1 cellular context compared by ENCODE assay signal in genomic region chr20:478010-478948, GRCh38.
TF ChIP-seq lines count a peak whose summit lies in the region.

No MANE protein-coding gene starts in this region.

TF ChIP-seq in HepG2, 621 proteins besides CTCF, POLR2A, EP300 and RAD21 (continued from another document and continues in another):
- TF ChIP-seq ZBTB7A (CRISPR knock-in tag; IDR thresholded peaks at IDR 0.05): no peak
- no peak for TF ChIP-seq LRRFIP1 (CRISPR knock-in tag; conservative IDR thresholded peaks at IDR 0.05)
- TF ChIP-seq, protein P1, sequence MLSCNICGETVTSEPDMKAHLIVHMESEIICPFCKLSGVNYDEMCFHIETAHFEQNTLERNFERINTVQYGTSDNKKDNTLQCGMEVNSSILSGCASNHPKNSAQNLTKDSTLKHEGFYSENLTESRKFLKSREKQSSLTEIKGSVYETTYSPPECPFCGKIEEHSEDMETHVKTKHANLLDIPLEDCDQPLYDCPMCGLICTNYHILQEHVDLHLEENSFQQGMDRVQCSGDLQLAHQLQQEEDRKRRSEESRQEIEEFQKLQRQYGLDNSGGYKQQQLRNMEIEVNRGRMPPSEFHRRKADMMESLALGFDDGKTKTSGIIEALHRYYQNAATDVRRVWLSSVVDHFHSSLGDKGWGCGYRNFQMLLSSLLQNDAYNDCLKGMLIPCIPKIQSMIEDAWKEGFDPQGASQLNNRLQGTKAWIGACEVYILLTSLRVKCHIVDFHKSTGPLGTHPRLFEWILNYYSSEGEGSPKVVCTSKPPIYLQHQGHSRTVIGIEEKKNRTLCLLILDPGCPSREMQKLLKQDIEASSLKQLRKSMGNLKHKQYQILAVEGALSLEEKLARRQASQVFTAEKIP (CRISPR knock-in tag; IDR thresholded peaks at IDR 0.05; ENCODE audit: borderline replicate concordance): no peak
- TF ChIP-seq CBX5 (CRISPR knock-in tag; IDR thresholded peaks at IDR 0.05; ENCODE audit: borderline replicate concordance): no peak
- peak; percentile 51; the same call in 1 of the 2 replicates for TF ChIP-seq HNF4A (CRISPR knock-in tag; IDR thresholded peaks at IDR 0.05)
- TF ChIP-seq JUND (CRISPR knock-in tag; IDR thresholded peaks at IDR 0.05): no peak
- TF ChIP-seq HOXA5 (CRISPR knock-in tag; IDR thresholded peaks at IDR 0.05): 0 out of 2 replicates have a peak, but pooled peaks have one; percentile 41
- TF ChIP-seq, protein P2, sequence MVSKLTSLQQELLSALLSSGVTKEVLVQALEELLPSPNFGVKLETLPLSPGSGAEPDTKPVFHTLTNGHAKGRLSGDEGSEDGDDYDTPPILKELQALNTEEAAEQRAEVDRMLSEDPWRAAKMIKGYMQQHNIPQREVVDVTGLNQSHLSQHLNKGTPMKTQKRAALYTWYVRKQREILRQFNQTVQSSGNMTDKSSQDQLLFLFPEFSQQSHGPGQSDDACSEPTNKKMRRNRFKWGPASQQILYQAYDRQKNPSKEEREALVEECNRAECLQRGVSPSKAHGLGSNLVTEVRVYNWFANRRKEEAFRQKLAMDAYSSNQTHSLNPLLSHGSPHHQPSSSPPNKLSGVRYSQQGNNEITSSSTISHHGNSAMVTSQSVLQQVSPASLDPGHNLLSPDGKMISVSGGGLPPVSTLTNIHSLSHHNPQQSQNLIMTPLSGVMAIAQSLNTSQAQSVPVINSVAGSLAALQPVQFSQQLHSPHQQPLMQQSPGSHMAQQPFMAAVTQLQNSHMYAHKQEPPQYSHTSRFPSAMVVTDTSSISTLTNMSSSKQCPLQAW (CRISPR knock-in tag; IDR thresholded peaks at IDR 0.05): no peak
- TF ChIP-seq MED1 (CRISPR knock-in tag; IDR thresholded peaks at IDR 0.05): no peak; the same call in 1 of the 2 replicates
- TF ChIP-seq MLLT10 (CRISPR knock-in tag; IDR thresholded peaks at IDR 0.05): no peak
- TF ChIP-seq, protein P3, sequence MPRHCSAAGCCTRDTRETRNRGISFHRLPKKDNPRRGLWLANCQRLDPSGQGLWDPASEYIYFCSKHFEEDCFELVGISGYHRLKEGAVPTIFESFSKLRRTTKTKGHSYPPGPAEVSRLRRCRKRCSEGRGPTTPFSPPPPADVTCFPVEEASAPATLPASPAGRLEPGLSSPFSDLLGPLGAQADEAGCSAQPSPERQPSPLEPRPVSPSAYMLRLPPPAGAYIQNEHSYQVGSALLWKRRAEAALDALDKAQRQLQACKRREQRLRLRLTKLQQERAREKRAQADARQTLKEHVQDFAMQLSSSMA (CRISPR knock-in tag; IDR thresholded peaks at IDR 0.05): 0 out of 2 replicates have a peak, but pooled peaks have one; percentile 10
- TF ChIP-seq PITX1 (CRISPR knock-in tag; IDR thresholded peaks at IDR 0.05): no peak
- no peak for TF ChIP-seq KDM2A (CRISPR knock-in tag; IDR thresholded peaks at IDR 0.05; ENCODE audit: borderline replicate concordance, low read depth)
- TF ChIP-seq CHCHD3 (CRISPR knock-in tag; IDR thresholded peaks at IDR 0.05): 0 out of 2 replicates have a peak, but pooled peaks have one; percentile 39
- no peak for TF ChIP-seq HINFP (CRISPR knock-in tag; IDR thresholded peaks at IDR 0.05; ENCODE audit: low read depth)
- TF ChIP-seq, protein P4, sequence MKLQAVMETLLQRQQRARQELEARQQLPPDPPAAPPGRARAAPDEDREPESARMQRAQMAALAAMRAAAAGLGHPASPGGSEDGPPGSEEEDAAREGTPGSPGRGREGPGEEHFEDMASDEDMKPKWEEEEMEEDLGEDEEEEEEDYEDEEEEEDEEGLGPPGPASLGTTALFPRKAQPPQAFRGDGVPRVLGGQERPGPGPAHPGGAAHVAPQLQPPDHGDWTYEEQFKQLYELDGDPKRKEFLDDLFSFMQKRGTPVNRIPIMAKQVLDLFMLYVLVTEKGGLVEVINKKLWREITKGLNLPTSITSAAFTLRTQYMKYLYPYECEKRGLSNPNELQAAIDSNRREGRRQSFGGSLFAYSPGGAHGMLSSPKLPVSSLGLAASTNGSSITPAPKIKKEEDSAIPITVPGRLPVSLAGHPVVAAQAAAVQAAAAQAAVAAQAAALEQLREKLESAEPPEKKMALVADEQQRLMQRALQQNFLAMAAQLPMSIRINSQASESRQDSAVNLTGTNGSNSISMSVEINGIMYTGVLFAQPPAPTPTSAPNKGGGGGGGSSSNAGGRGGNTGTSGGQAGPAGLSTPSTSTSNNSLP (IDR thresholded peaks at IDR 0.05; ENCODE audit: low read depth, low read length): no peak
- TF ChIP-seq YY1 (IDR thresholded peaks at IDR 0.05; ENCODE audit: insufficient read depth, insufficient replicate concordance, low read depth, low read length): peak; percentile 14
- TF ChIP-seq, protein P5, sequence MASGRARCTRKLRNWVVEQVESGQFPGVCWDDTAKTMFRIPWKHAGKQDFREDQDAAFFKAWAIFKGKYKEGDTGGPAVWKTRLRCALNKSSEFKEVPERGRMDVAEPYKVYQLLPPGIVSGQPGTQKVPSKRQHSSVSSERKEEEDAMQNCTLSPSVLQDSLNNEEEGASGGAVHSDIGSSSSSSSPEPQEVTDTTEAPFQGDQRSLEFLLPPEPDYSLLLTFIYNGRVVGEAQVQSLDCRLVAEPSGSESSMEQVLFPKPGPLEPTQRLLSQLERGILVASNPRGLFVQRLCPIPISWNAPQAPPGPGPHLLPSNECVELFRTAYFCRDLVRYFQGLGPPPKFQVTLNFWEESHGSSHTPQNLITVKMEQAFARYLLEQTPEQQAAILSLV (CRISPR knock-in tag; IDR thresholded peaks at IDR 0.05; ENCODE audit: borderline replicate concordance): 0 out of 2 replicates have a peak, but pooled peaks have one; percentile 15
- TF ChIP-seq HES4 (CRISPR knock-in tag; IDR thresholded peaks at IDR 0.05; ENCODE audit: borderline replicate concordance): no peak
- TF ChIP-seq ZNF761 (CRISPR knock-in tag; conservative IDR thresholded peaks at IDR 0.05): no peak
- no peak for TF ChIP-seq NFIC (IDR thresholded peaks at IDR 0.05; ENCODE audit: low read length)
- TF ChIP-seq NR2F1 (CRISPR knock-in tag; IDR thresholded peaks at IDR 0.05): no peak
- TF ChIP-seq MEIS2 (CRISPR knock-in tag; IDR thresholded peaks at IDR 0.05): no peak
- 0 out of 2 replicates have a peak, but pooled peaks have one; percentile 14 for TF ChIP-seq ZBTB20 (CRISPR knock-in tag; IDR thresholded peaks at IDR 0.05; ENCODE audit: borderline replicate concordance, low read depth)
- no peak for TF ChIP-seq GLMP (CRISPR knock-in tag; IDR thresholded peaks at IDR 0.05; ENCODE audit: borderline replicate concordance)
- TF ChIP-seq CEBPG (CRISPR knock-in tag; IDR thresholded peaks at IDR 0.05): peak; percentile 33; the same call in 1 of the 2 replicates
- no peak for TF ChIP-seq ZNF136 (CRISPR knock-in tag; IDR thresholded peaks at IDR 0.05; ENCODE audit: low read depth)
- no peak for TF ChIP-seq PRPF4 (IDR thresholded peaks at IDR 0.05; ENCODE audit: low read depth, low read length, poor library complexity, severe bottlenecking)
- TF ChIP-seq ZNF501 (CRISPR knock-in tag; IDR thresholded peaks at IDR 0.05): 0 out of 2 replicates have a peak, but pooled peaks have one; percentile 19
- no peak for TF ChIP-seq ZFYVE20 (CRISPR knock-in tag; IDR thresholded peaks at IDR 0.05; ENCODE audit: borderline replicate concordance, low read depth)
- no peak for TF ChIP-seq AHR (CRISPR knock-in tag; IDR thresholded peaks at IDR 0.05)
- no peak for TF ChIP-seq ZNF207 (IDR thresholded peaks at IDR 0.05; ENCODE audit: borderline replicate concordance)
- no peak for TF ChIP-seq CENPT (CRISPR knock-in tag; IDR thresholded peaks at IDR 0.05; ENCODE audit: low read depth)
- TF ChIP-seq ZNF431 (CRISPR knock-in tag; IDR thresholded peaks at IDR 0.05; ENCODE audit: borderline replicate concordance, low read depth): no peak
- no peak for TF ChIP-seq ZSCAN21 (CRISPR knock-in tag; IDR thresholded peaks at IDR 0.05; ENCODE audit: borderline replicate concordance)
- TF ChIP-seq ZNF383 (CRISPR knock-in tag; IDR thresholded peaks at IDR 0.05; ENCODE audit: borderline replicate concordance): no peak
- 0 out of 2 replicates have a peak, but pooled peaks have one; percentile 5 for TF ChIP-seq FOXA3 (CRISPR knock-in tag; IDR thresholded peaks at IDR 0.05)
- TF ChIP-seq, protein P6, sequence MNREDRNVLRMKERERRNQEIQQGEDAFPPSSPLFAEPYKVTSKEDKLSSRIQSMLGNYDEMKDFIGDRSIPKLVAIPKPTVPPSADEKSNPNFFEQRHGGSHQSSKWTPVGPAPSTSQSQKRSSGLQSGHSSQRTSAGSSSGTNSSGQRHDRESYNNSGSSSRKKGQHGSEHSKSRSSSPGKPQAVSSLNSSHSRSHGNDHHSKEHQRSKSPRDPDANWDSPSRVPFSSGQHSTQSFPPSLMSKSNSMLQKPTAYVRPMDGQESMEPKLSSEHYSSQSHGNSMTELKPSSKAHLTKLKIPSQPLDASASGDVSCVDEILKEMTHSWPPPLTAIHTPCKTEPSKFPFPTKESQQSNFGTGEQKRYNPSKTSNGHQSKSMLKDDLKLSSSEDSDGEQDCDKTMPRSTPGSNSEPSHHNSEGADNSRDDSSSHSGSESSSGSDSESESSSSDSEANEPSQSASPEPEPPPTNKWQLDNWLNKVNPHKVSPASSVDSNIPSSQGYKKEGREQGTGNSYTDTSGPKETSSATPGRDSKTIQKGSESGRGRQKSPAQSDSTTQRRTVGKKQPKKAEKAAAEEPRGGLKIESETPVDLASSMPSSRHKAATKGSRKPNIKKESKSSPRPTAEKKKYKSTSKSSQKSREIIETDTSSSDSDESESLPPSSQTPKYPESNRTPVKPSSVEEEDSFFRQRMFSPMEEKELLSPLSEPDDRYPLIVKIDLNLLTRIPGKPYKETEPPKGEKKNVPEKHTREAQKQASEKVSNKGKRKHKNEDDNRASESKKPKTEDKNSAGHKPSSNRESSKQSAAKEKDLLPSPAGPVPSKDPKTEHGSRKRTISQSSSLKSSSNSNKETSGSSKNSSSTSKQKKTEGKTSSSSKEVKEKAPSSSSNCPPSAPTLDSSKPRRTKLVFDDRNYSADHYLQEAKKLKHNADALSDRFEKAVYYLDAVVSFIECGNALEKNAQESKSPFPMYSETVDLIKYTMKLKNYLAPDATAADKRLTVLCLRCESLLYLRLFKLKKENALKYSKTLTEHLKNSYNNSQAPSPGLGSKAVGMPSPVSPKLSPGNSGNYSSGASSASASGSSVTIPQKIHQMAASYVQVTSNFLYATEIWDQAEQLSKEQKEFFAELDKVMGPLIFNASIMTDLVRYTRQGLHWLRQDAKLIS (CRISPR knock-in tag; IDR thresholded peaks at IDR 0.05): no peak
- TF ChIP-seq ZNF232 (CRISPR knock-in tag; IDR thresholded peaks at IDR 0.05; ENCODE audit: borderline replicate concordance): no peak
- TF ChIP-seq TBL1XR1 (IDR thresholded peaks at IDR 0.05; ENCODE audit: borderline replicate concordance, low read length, partially characterized antibody): peak; percentile 17
- 0 out of 2 replicates have a peak, but pooled peaks have one; percentile 26 for TF ChIP-seq FOXJ3 (CRISPR knock-in tag; IDR thresholded peaks at IDR 0.05; ENCODE audit: borderline replicate concordance)
- TF ChIP-seq KLF12 (CRISPR knock-in tag; IDR thresholded peaks at IDR 0.05; ENCODE audit: borderline replicate concordance): no peak
- TF ChIP-seq KLF13 (CRISPR knock-in tag; IDR thresholded peaks at IDR 0.05): no peak
- no peak for TF ChIP-seq SIN3A (IDR thresholded peaks at IDR 0.05; ENCODE audit: borderline replicate concordance, low read depth, low read length)
- TF ChIP-seq GABPA (IDR thresholded peaks at IDR 0.05; ENCODE audit: low read depth, low read length): no peak
- no peak for TF ChIP-seq GABPA (CRISPR knock-in tag; IDR thresholded peaks at IDR 0.05; ENCODE audit: low read depth)
- no peak for TF ChIP-seq TAF1 (CRISPR knock-in tag; IDR thresholded peaks at IDR 0.05)
- TF ChIP-seq BCL6 (CRISPR knock-in tag; IDR thresholded peaks at IDR 0.05): no peak
